Comparison of ENCODE assay signal across 20 cellular contexts in genomic region chrX:6965729-6966128, GRCh38.
DNase-seq lines count a peak whose midpoint lies in the region; ATAC-seq, FAIRE-seq and TF ChIP-seq lines count a peak whose summit lies in the region.
"Had no signal": no experiment of that assay in that cellular context is flagged by ENCODE, and none has a peak within 500 bp of the region (broad histone marks: within the 10 kb centered on the region; RNA-seq: fewer than 3 reads in every experiment).

No MANE protein-coding gene starts in this region.

- H3K79me2 ChIP-seq in HepG2 (ENCODE audit: insufficient read depth, low read length) = no peaks in the 10 kb centered on the region

- H2AFZ ChIP-seq in HepG2 (ENCODE audit: low read length) = no peak overlapping the region
- H2AFZ ChIP-seq: GM23338 had no signal

- no TSS peak for BruUV-seq in HepG2 (replicated peaks; lab: Mats Ljungman, UMichigan)

- ATAC-seq in HepG2 (no peak), left lobe of liver (peak; percentile 50), upper lobe of right lung (no peak), HG02798 (IDR thresholded peaks at IDR 0.05; ENCODE audit: poor library complexity, unreplicated experiment) (no peak)
- ATAC-seq: CD8-positive, alpha-beta T cell; GM23338 had no signal

- peak; percentile 17 to 48 for TF ChIP-seq RAD21 in liver (IDR thresholded peaks at IDR 0.05)
- TF ChIP-seq RAD21 in HepG2 (CRISPR knock-in tag; IDR thresholded peaks at IDR 0.05) = no peak

- H4K20me1 ChIP-seq in HepG2 (ENCODE audit: insufficient read depth, low read length) = no peaks in the 10 kb centered on the region
- H4K20me1 ChIP-seq: BLaER1 had no signal

- H3K27me3 ChIP-seq in liver (ENCODE audit: control insufficient read depth in 4 of 4, insufficient read depth in 4 of 4, low read length in 3 of 4) (no peaks in the 10 kb centered on the region), HepG2 (ENCODE audit: control insufficient read depth in 1 of 2, insufficient read depth in 2 of 2, low read length in 2 of 2) (no peaks in the 10 kb centered on the region), small intestine (ENCODE audit: control insufficient read depth in 2 of 2, insufficient read depth in 2 of 2, low read length in 2 of 2) (no peaks in the 10 kb centered on the region), upper lobe of right lung (no peaks in the 10 kb centered on the region)
- H3K27me3 ChIP-seq: BLaER1 had no signal

- H3K27ac ChIP-seq in liver (ENCODE audit: low read depth in 1 of 2, low read length in 2 of 2) (no peak overlapping the region), HepG2 (ENCODE audit: extremely low read length, insufficient read depth, low read length) (no peak overlapping the region), small intestine (ENCODE audit: low read depth in 1 of 2, low read length in 1 of 2) (no peak overlapping the region), upper lobe of right lung (no peak overlapping the region)
- H3K27ac ChIP-seq: 22Rv1, BLaER1, C4-2B had no signal

- in situ Hi-C loops in HepG2 (cut with HindIII; ENCODE audit: extremely low pct_ligation_motif_present, low pct_unique_long_range_greater_than_20kb) = no loop called here

- TF ChIP-seq POLR2A in HepG2 (IDR thresholded peaks at IDR 0.05; ENCODE audit: insufficient read depth in 1 of 2, low read depth in 2 of 2, low read length in 2 of 2) = no peak

- H3K36me3 ChIP-seq in liver (ENCODE audit: control insufficient read depth in 4 of 4, insufficient read depth in 3 of 4, low read depth in 1 of 4, low read length in 3 of 4) (no peaks in the 10 kb centered on the region), HepG2 (replicated peaks in 1 of 2; ENCODE audit: control insufficient read depth in 1 of 2, insufficient read depth in 2 of 2, low read length in 2 of 2) (no peaks in the 10 kb centered on the region), small intestine (ENCODE audit: control insufficient read depth in 2 of 2, insufficient read depth in 2 of 2, low read length in 2 of 2) (no peaks in the 10 kb centered on the region), upper lobe of right lung (no peaks in the 10 kb centered on the region)
- H3K36me3 ChIP-seq: BLaER1, HAP-1 had no signal

- intact Hi-C loops in HepG2 (cut with micrococcal nuclease; ENCODE audit: unreplicated experiment) = no loop called here
- intact Hi-C loops in upper lobe of right lung (cut with DNase I) = no loop called here

- H3K4me2 ChIP-seq in HepG2 (ENCODE audit: low read depth, low read length) = no peak overlapping the region
- H3K4me2 ChIP-seq: BLaER1, GM23338 had no signal

- no peak overlapping the region for H3K4me3 ChIP-seq in liver (ENCODE audit: low read depth in 1 of 3, low read length in 3 of 3)
- no peak overlapping the region for H3K4me3 ChIP-seq in HepG2 (replicated peaks in 1 of 3; ENCODE audit: insufficient read depth in 1 of 3, low read depth in 2 of 3, low read length in 3 of 3)
- H3K4me3 ChIP-seq in small intestine (ENCODE audit: low read depth in 1 of 2, low read length in 2 of 2) = no peak overlapping the region
- no peak overlapping the region for H3K4me3 ChIP-seq in upper lobe of right lung
- H3K4me3 ChIP-seq: BLaER1, GM23338, HAP-1 had no signal

- POLR2A ChIA-PET in HepG2 (lab: Yijun Ruan, JAX) = no interaction called here

- FAIRE-seq in HepG2 (lab: Jason Lieb, UNC) (no peak), small intestine (lab: Jason Lieb, UNC) (no peak)
- FAIRE-seq: A204.1, G401.6, H54 had no signal

- TF ChIP-seq CTCF in liver (IDR thresholded peaks at IDR 0.05; ENCODE audit: low read depth, low read length, missing input control) (no peak), HepG2 (CRISPR knock-in tag; IDR thresholded peaks at IDR 0.05) (no peak), upper lobe of right lung (IDR thresholded peaks at IDR 0.05) (no peak)

- no peak overlapping the region for H3K9ac ChIP-seq in liver (ENCODE audit: low read depth in 1 of 2, low read length in 2 of 2)
- H3K9ac ChIP-seq in HepG2 (ENCODE audit: insufficient read depth, low read depth, low read length) = no peak overlapping the region
- H3K9ac ChIP-seq: BLaER1 had no signal

- no peaks in the 10 kb centered on the region for H3K9me3 ChIP-seq in liver (ENCODE audit: control insufficient read depth in 4 of 4, low read length in 3 of 4)
- H3K9me3 ChIP-seq in HepG2 (ENCODE audit: low read length) = no peaks in the 10 kb centered on the region
- no peaks in the 10 kb centered on the region for H3K9me3 ChIP-seq in small intestine (ENCODE audit: control insufficient read depth, low read depth)
- H3K9me3 ChIP-seq in upper lobe of right lung = no peaks in the 10 kb centered on the region
- H3K9me3 ChIP-seq: Caco-2, HAP-1 had no signal

- CTCF ChIA-PET in HepG2 (lab: Yijun Ruan, JAX; ENCODE audit: low intra/inter-chr PET ratio, low total read pairs) = no interaction called here

- TF ChIP-seq EP300 in HepG2 (IDR thresholded peaks at IDR 0.05; ENCODE audit: low read depth in 2 of 2, low read length in 2 of 2) (no peak), HepG2 (CRISPR knock-in tag; IDR thresholded peaks at IDR 0.05; ENCODE audit: borderline replicate concordance) (no peak)

- WGBS in liver = 32% methylated on average over 4 of the region's 4 CpGs
- 33% methylated on average over 4 of the region's 4 CpGs for WGBS in HepG2 (ENCODE audit: low lambda C conversion rate)
- WGBS in small intestine, 3 donors = 16 to 61% (median 35%) methylated on average over 4 of the region's 4 CpGs

- H3K4me1 ChIP-seq in liver (ENCODE audit: control insufficient read depth in 4 of 4, insufficient read depth in 4 of 4, low read length in 3 of 4) = peaks cover 0 to 19% (median 8%) of the 10 kb centered on the region in 4 donors
- no peaks in the 10 kb centered on the region for H3K4me1 ChIP-seq in HepG2 (ENCODE audit: insufficient read depth, low read length)
- no peaks in the 10 kb centered on the region for H3K4me1 ChIP-seq in small intestine (ENCODE audit: control insufficient read depth in 2 of 2, insufficient read depth in 1 of 2, low read depth in 1 of 2, low read length in 1 of 2)
- H3K4me1 ChIP-seq in upper lobe of right lung = no peaks in the 10 kb centered on the region
- H3K4me1 ChIP-seq: BLaER1, HAP-1 had no signal

- DNase-seq in HepG2 (ENCODE audit: low spot score) = no peak
- DNase-seq in left lobe of liver (ENCODE audit: low spot score) = no peak
- DNase-seq in small intestine = peak; percentile 18
- DNase-seq in upper lobe of right lung = no peak
- DNase-seq: Caco-2; CD4-positive, CD25-positive, alpha-beta regulatory T cell; CD8-positive, alpha-beta T cell; DMS153; DND-41; HFFc6 had no signal

TF ChIP-seq in liver, 16 proteins besides CTCF, POLR2A, EP300 and RAD21:
- TF ChIP-seq HNF4G (IDR thresholded peaks at IDR 0.05) = peak; percentile 73
- TF ChIP-seq MAX (IDR thresholded peaks at IDR 0.05) = no peak
- peak; percentile 85 to 94 for TF ChIP-seq HNF4A (conservative IDR thresholded peaks at IDR 0.05)
- TF ChIP-seq RXRA (IDR thresholded peaks at IDR 0.05) = peak; percentile 8 to 33
TF ChIP-seq in liver: peak in this region for 3.

TF ChIP-seq in HepG2, 621 proteins besides CTCF, POLR2A, EP300 and RAD21 (continues in another document):
- TF ChIP-seq PRDM15 (CRISPR knock-in tag; IDR thresholded peaks at IDR 0.05) (no peak), ZNF503 (CRISPR knock-in tag; IDR thresholded peaks at IDR 0.05) (no peak), PLSCR1 (CRISPR knock-in tag; IDR thresholded peaks at IDR 0.05; ENCODE audit: borderline replicate concordance) (no peak), ZNF839 (CRISPR knock-in tag; IDR thresholded peaks at IDR 0.05; ENCODE audit: borderline replicate concordance) (no peak), IRX3 (CRISPR knock-in tag; IDR thresholded peaks at IDR 0.05; ENCODE audit: borderline replicate concordance, low read depth) (no peak)
